Comparison of ENCODE assay signal across 8 cellular contexts in the genomic region with DNA sequence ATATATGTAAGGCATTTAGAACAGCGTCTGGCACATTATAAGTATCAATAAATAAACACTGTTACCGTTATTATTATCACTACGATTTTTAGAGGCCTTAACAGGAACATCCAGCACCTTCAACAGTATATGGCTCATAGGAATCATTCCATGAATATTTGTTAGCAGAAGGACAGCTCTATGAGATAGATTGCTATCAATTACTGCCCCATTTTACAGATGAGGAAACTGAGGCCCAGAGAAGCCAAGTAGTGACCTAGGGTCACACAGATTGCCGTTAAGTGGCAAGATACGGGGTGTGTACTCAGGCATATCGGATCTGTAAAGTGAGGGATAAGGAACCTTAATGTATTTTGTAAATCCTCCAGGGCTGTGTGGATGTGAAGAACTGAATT. TPM values are rescaled to one million over a fixed set of nuclear protein-coding genes. Genes with fewer than 3 reads are reported as not detected.
A peak's percentile ranks its signal among the peaks of the same experiment; 100 is the strongest.
DNase-seq lines count a peak whose midpoint lies in the region; ATAC-seq and TF ChIP-seq lines count a peak whose summit lies in the region.

No MANE protein-coding gene starts in this region.

- H3K27me3 ChIP-seq in HCT116 (ENCODE audit: insufficient read depth, low read length) (no peaks in the 10 kb centered on the region), iPS DF 6.9 (ENCODE audit: control insufficient read depth, insufficient read depth, low read length) (no peaks in the 10 kb centered on the region), smooth muscle cell (ENCODE audit: low read depth) (no peaks in the 10 kb centered on the region)

- H3K4me1 ChIP-seq in HCT116 (ENCODE audit: control insufficient read depth in 1 of 2, insufficient read depth in 2 of 2, low read length in 2 of 2) = peaks cover 17 to 46% of the 10 kb centered on the region in 2 experiments
- H3K4me1 ChIP-seq in iPS DF 6.9 (ENCODE audit: control insufficient read depth, insufficient read depth, low read length) = no peaks in the 10 kb centered on the region
- peaks cover 8% of the 10 kb centered on the region for H3K4me1 ChIP-seq in smooth muscle cell (ENCODE audit: low read depth)

- peaks cover 38% of the 10 kb centered on the region for H3K4me1 Mint-ChIP-seq in activated CD8-positive, alpha-beta T cell treated with anti-CD3 and anti-CD28 coated beads, Interleukin-2, amount 10 ng/mL, durations not matched to agents 7 days and 5 days (ENCODE audit: low read depth)

- H3K36me3 ChIP-seq in HCT116 (ENCODE audit: control insufficient read depth in 1 of 2, insufficient read depth in 2 of 2, low read length in 2 of 2) (no peaks in the 10 kb centered on the region), iPS DF 6.9 (ENCODE audit: control insufficient read depth, insufficient read depth, low read length) (no peaks in the 10 kb centered on the region), smooth muscle cell (ENCODE audit: low read depth) (no peaks in the 10 kb centered on the region)

- H3K79me2 ChIP-seq in HCT116 (ENCODE audit: insufficient read depth, low read length) (peaks cover 36% of the 10 kb centered on the region), smooth muscle cell (ENCODE audit: low read depth) (peaks cover 34% of the 10 kb centered on the region)

- peaks cover 4% of the 10 kb centered on the region for H3F3A ChIP-seq in smooth muscle cell (ENCODE audit: low read depth)

- TF ChIP-seq POLR2A in HCT116 (IDR thresholded peaks at IDR 0.05; ENCODE audit: borderline replicate concordance, extremely low read depth, insufficient read depth, insufficient read length) = no peak

- no peak for DNase-seq in HCT116 (ENCODE audit: low read depth, low spot score)
- no peak for DNase-seq in activated CD8-positive, alpha-beta T cell treated with anti-CD3 and anti-CD28 coated beads, Interleukin-2, amount 10 ng/mL, durations not matched to agents 7 days and 5 days
- no peak for DNase-seq in iPS DF 6.9 (ENCODE audit: low read depth, low spot score)
- DNase-seq in smooth muscle cell (lab: John Stamatoyannopoulos, UW; ENCODE audit: unreplicated experiment) = no peak
- no peak for DNase-seq in NCI-H128 (lab: John Stamatoyannopoulos, UW; ENCODE audit: unreplicated experiment)
- DNase-seq in mucosa of gallbladder (ENCODE audit: low spot score) = no peak
- DNase-seq in Ammon's horn (ENCODE audit: low spot score) = no peak
- no peak for DNase-seq in ACHN

- TF ChIP-seq RAD21 in HCT116 (IDR thresholded peaks at IDR 0.05; ENCODE audit: low read depth) = no peak

- TF ChIP-seq CTCF in HCT116 (IDR thresholded peaks at IDR 0.05 in 2 of 3, conservative IDR thresholded peaks at IDR 0.05 in 1 of 3; ENCODE audit: borderline replicate concordance in 1 of 3, insufficient read depth in 1 of 3, low read depth in 2 of 3, low read length in 2 of 3) (peak in 1 of 3 experiments; percentile 77; a peak in 2 of 6 replicates), smooth muscle cell (IDR thresholded peaks at IDR 0.05; ENCODE audit: borderline replicate concordance, insufficient read depth, poor library complexity, severe bottlenecking) (no peak)

- H3K27ac Mint-ChIP-seq in activated CD8-positive, alpha-beta T cell treated with anti-CD3 and anti-CD28 coated beads, Interleukin-2, amount 10 ng/mL, durations not matched to agents 7 days and 5 days = peak overlapping the region; percentile 100

- ATAC-seq in HCT116 = no peak
- no peak for ATAC-seq in activated CD8-positive, alpha-beta T cell treated with anti-CD3 and anti-CD28 coated beads, Interleukin-2, amount 10 ng/mL, durations not matched to agents 7 days and 5 days

- WGBS in iPS DF 6.9 (ENCODE audit: insufficient coverage, insufficient read length) = no CpG with 5 or more reads among the region's 6 CpGs
- WGBS in smooth muscle cell (ENCODE audit: low lambda C conversion rate) = 68% methylated on average over 6 of the region's 6 CpGs

- BruUV-seq in HCT116 (replicated peaks; lab: Mats Ljungman, UMichigan) = TSS peak; percentile 97

- CTCF ChIA-PET in HCT116 (lab: Charles Lee) = interaction anchor here (1.0 to 5.4 kb wide), 8 partner anchors 9 to 101 kb away, joined by 3 to 96 read pairs (median 4); partner anchors contain the start of genes CFAP251 and RHOF
- CTCF ChIA-PET in activated CD8-positive, alpha-beta T cell treated with anti-CD3 and anti-CD28 coated beads, Interleukin-2, amount 10 ng/mL, durations not matched to agents 7 days and 5 days (lab: Charles Lee) = interaction anchor here (0.6 to 11.4 kb wide), 20 partner anchors 8 to 263 kb away, joined by 3 to 188 read pairs (median 5); partner anchors contain the start of genes CFAP251 and RHOF

- H3K27ac ChIP-seq in HCT116 (ENCODE audit: low read depth, low read length) (peak overlapping the region; percentile 86), iPS DF 6.9 (ENCODE audit: low read length) (no peak overlapping the region), smooth muscle cell (ENCODE audit: low read depth) (peak overlapping the region; percentile 9)

- H3K4me2 ChIP-seq in HCT116 (ENCODE audit: low read length) = peak overlapping the region; percentile 86
- H3K4me2 ChIP-seq in smooth muscle cell = peak overlapping the region; percentile 41

- H3K4me3 ChIP-seq in HCT116 (replicated peaks in 1 of 2; ENCODE audit: low read depth in 1 of 2, low read length in 2 of 2) (peak overlapping the region; percentile 95 to 97), iPS DF 6.9 (ENCODE audit: low read length) (peak overlapping the region; percentile 52; the same call in 1 of the 2 replicates), smooth muscle cell (peak overlapping the region; percentile 80)

- in situ Hi-C loops in ACHN (cut with HindIII; ENCODE audit: low pct_ligation_motif_present, low pct_unique_long_range_greater_than_20kb, low sequenced_read_pairs) = no loop called here

- H3K36me3 Mint-ChIP-seq in activated CD8-positive, alpha-beta T cell treated with anti-CD3 and anti-CD28 coated beads, Interleukin-2, amount 10 ng/mL, durations not matched to agents 7 days and 5 days (ENCODE audit: low read depth) = peaks cover 19% of the 10 kb centered on the region

- H3K9ac ChIP-seq in HCT116 (ENCODE audit: low read length) = peak overlapping the region; percentile 91
- no peak overlapping the region for H3K9ac ChIP-seq in smooth muscle cell (ENCODE audit: low read depth)

- H2AFZ ChIP-seq in HCT116 (ENCODE audit: low read depth, low read length, poor library complexity, severe bottlenecking) (no peak overlapping the region), smooth muscle cell (ENCODE audit: low read depth) (peak overlapping the region; percentile 3)

- no peaks in the 10 kb centered on the region for H4K20me1 ChIP-seq in HCT116 (ENCODE audit: insufficient read depth)
- H4K20me1 ChIP-seq in smooth muscle cell (ENCODE audit: low read depth) = peaks cover 16% of the 10 kb centered on the region

- H3K27me3 Mint-ChIP-seq in activated CD8-positive, alpha-beta T cell treated with anti-CD3 and anti-CD28 coated beads, Interleukin-2, amount 10 ng/mL, durations not matched to agents 7 days and 5 days (ENCODE audit: low read depth) = peaks cover 3% of the 10 kb centered on the region

- no peaks in the 10 kb centered on the region for H3K9me3 Mint-ChIP-seq in activated CD8-positive, alpha-beta T cell treated with anti-CD3 and anti-CD28 coated beads, Interleukin-2, amount 10 ng/mL, durations not matched to agents 7 days and 5 days (ENCODE audit: insufficient read depth)

- H3K9me3 ChIP-seq in HCT116 (ENCODE audit: control insufficient read depth in 1 of 2, insufficient read depth in 1 of 2, low read depth in 1 of 2, low read length in 2 of 2) (no peaks in the 10 kb centered on the region), iPS DF 6.9 (ENCODE audit: control insufficient read depth, insufficient read depth, low read length) (no peaks in the 10 kb centered on the region), smooth muscle cell (replicated peaks; ENCODE audit: low read depth) (no peaks in the 10 kb centered on the region)

- POLR2A ChIA-PET in HCT116 (lab: Charles Lee) = interaction anchor here (0.5 to 3.8 kb wide), 7 partner anchors 9 to 226 kb away, joined by 3 to 38 read pairs (median 5); partner anchors contain the start of gene RHOF
- POLR2A ChIA-PET in activated CD8-positive, alpha-beta T cell treated with anti-CD3 and anti-CD28 coated beads, Interleukin-2, amount 10 ng/mL, durations not matched to agents 7 days and 5 days (lab: Charles Lee) = interaction anchor here (0.9 to 2.7 kb wide), 6 partner anchors 59 to 133 kb away, joined by 3 to 12 read pairs (median 5); partner anchors contain the start of genes BCL7A and RHOF

- no peaks in the 10 kb centered on the region for H3K9me2 ChIP-seq in HCT116 (ENCODE audit: insufficient read depth)

- peak overlapping the region; percentile 99 for H3K4me3 Mint-ChIP-seq in activated CD8-positive, alpha-beta T cell treated with anti-CD3 and anti-CD28 coated beads, Interleukin-2, amount 10 ng/mL, durations not matched to agents 7 days and 5 days

- intact Hi-C loops in HCT116 (cut with micrococcal nuclease) = loop anchor here (1.0 to 5.0 kb wide), 6 partner anchors 46 to 201 kb away; no protein-coding TSS in a partner anchor

- RAD21 ChIA-PET in HCT116 (lab: Charles Lee; ENCODE audit: low non-redundant PET in 1 of 2, low total read pairs in 2 of 2, uncharacterized antibody in 2 of 2, unreplicated experiment in 2 of 2) = interaction anchor here (0.7 to 2.1 kb wide), 4 partner anchors 49 to 94 kb away, joined by 3 to 19 read pairs (median 10); partner anchors contain the start of gene RHOF (in 2 of the 2)

RNA-seq across cellular contexts. Expression of gene PSMD9, which starts 0.5 kb away (rescaled TPM):
- total RNA-seq in HCT116 (2021; ENCODE audit: unreplicated experiment) (55.5 TPM), smooth muscle cell (33.9 and 42.4 TPM in 2 replicates), mucosa of gallbladder (48.8 TPM)
- 82.5 and 103 TPM in 2 replicates for polyA plus RNA-seq in HCT116 (2012)
- total RNA-seq in activated CD8-positive, alpha-beta T cell treated with anti-CD3 and anti-CD28 coated beads, Interleukin-2, amount 10 ng/mL, durations not matched to agents 7 days and 5 days = 10 to 100 TPM; 62.3 to 70.6 TPM
- 87.3 and 87.7 TPM in 2 replicates for polyA plus RNA-seq in smooth muscle cell

RNA-seq across cellular contexts. Expression of gene HPD, which starts 29.4 kb away (rescaled TPM):
- total RNA-seq in HCT116 (2021; ENCODE audit: unreplicated experiment) = 1.1 TPM
- 1.5 TPM in 2 replicates for polyA plus RNA-seq in HCT116 (2012)
- not detected for total RNA-seq in activated CD8-positive, alpha-beta T cell treated with anti-CD3 and anti-CD28 coated beads, Interleukin-2, amount 10 ng/mL, durations not matched to agents 7 days and 5 days
- not detected in 2 replicates for total RNA-seq in smooth muscle cell
- 0.53 TPM in 1 of 2 replicates, not detected in the other for polyA plus RNA-seq in smooth muscle cell
- total RNA-seq in mucosa of gallbladder = 2.8 TPM

RNA-seq across cellular contexts. Expression of gene CFAP251, which starts 30.3 kb away (rescaled TPM):
- total RNA-seq in HCT116 (2021; ENCODE audit: unreplicated experiment) = 2.6 TPM
- 1.8 and 2.5 TPM in 2 replicates for polyA plus RNA-seq in HCT116 (2012)
- total RNA-seq in activated CD8-positive, alpha-beta T cell treated with anti-CD3 and anti-CD28 coated beads, Interleukin-2, amount 10 ng/mL, durations not matched to agents 7 days and 5 days = under 1 TPM; 0.70 to 0.82 TPM
- total RNA-seq in smooth muscle cell = 5.0 and 8.6 TPM in 2 replicates
- polyA plus RNA-seq in smooth muscle cell = 1.2 and 7.1 TPM in 2 replicates
- 7.0 TPM for total RNA-seq in mucosa of gallbladder
